8 cellular contexts compared by ENCODE assay signal in genomic region chr3:122680381-122681293, GRCh38. TPM values are rescaled to one million over a fixed set of nuclear protein-coding genes. Genes with fewer than 3 reads are reported as not detected.
DNase-seq lines count a peak whose midpoint lies in the region; ATAC-seq and TF ChIP-seq lines count a peak whose summit lies in the region.

Gene PARP14 (plus strand): TSS chr3:122680839. CDS start chr3:122680884, 45 bp downstream.

- in situ Hi-C loops in G401 (cut with HindIII; ENCODE audit: low sequenced_read_pairs) = no loop called here

- H3K4me3 ChIP-seq in HEK293 (ENCODE audit: low read depth, low read length) = peak within 1 kb of the TSS; percentile 82
- peak within 1 kb of the TSS; percentile 70 to 90 for H3K4me3 ChIP-seq in left lung

- peak within 1 kb of the TSS; percentile 68; the same call in 1 of the 2 replicates for H3K27ac ChIP-seq in HEK293 (ENCODE audit: extremely low read depth, low read depth, low read length)
- peak within 1 kb of the TSS; percentile 96 to 98 for H3K27ac ChIP-seq in left lung

- H3K36me3 Mint-ChIP-seq in dendritic cell treated with granulocyte-macrophage colony-stimulating factor and Interleukin-4, amounts not matched to agents 40 ng/mL and 50 ng/mL, for 4 days (ENCODE audit: low read depth) = peaks cover 34% of the 10 kb centered on the region

- H3K27me3 Mint-ChIP-seq in dendritic cell treated with granulocyte-macrophage colony-stimulating factor and Interleukin-4, amounts not matched to agents 40 ng/mL and 50 ng/mL, for 4 days = no peaks in the 10 kb centered on the region

- no peaks in the 10 kb centered on the region for H3K27me3 ChIP-seq in left lung

- TF ChIP-seq CTCF in HEK293 (tag by site-specific recombination; IDR thresholded peaks at IDR 0.05) (no peak), left lung (IDR thresholded peaks at IDR 0.05) (no peak)

- peak; percentile 19 for DNase-seq in G401 (ENCODE audit: low spot score)
- DNase-seq in NCI-H2196 (lab: John Stamatoyannopoulos, UW; ENCODE audit: unreplicated experiment) = peak; percentile 65
- DNase-seq in activated CD4-positive, alpha-beta T cell treated with anti-CD3 and anti-CD28 coated beads, Interleukin-2, amount 50 U/mL, for 4 hours = peak; percentile 60 to 61
- DNase-seq in left lung = peak; percentile 79 to 90
- DNase-seq in stimulated activated CD4-positive, alpha-beta T cell treated with anti-CD3 and anti-CD28 coated beads, Interleukin-2, amount 100 ng/mL, for 48 hours = peak; percentile 44 to 49
- no peak for DNase-seq in NCI-H1694 (lab: John Stamatoyannopoulos, UW)

- peaks cover 66% of the 10 kb centered on the region for H3K4me1 Mint-ChIP-seq in dendritic cell treated with granulocyte-macrophage colony-stimulating factor and Interleukin-4, amounts not matched to agents 40 ng/mL and 50 ng/mL, for 4 days (ENCODE audit: low read depth)

- H3K9me3 ChIP-seq in HEK293 (ENCODE audit: control insufficient read depth, insufficient read depth, low read depth, low read length) (no peaks in the 10 kb centered on the region), left lung (no peaks in the 10 kb centered on the region)

- no peaks in the 10 kb centered on the region for H3K4me1 ChIP-seq in HEK293 (ENCODE audit: control insufficient read depth, insufficient read depth, low read length)
- peaks cover 13 to 58% of the 10 kb centered on the region in 2 donors for H3K4me1 ChIP-seq in left lung

- peak within 1 kb of the TSS; percentile 94 for H3K4me3 Mint-ChIP-seq in dendritic cell treated with granulocyte-macrophage colony-stimulating factor and Interleukin-4, amounts not matched to agents 40 ng/mL and 50 ng/mL, for 4 days

- intact Hi-C loops in dendritic cell treated with granulocyte-macrophage colony-stimulating factor and Interleukin-4, amounts not matched to agents 40 ng/mL and 50 ng/mL, for 4 days (cut with micrococcal nuclease) = loop anchor here (1.0 to 10.0 kb wide), 3 partner anchors 114 to 168 kb away; partner anchors contain the start of genes DTX3L, HSPBAP1, KPNA1 and PARP9
- intact Hi-C loops in left lung (cut with DNase I) = no loop called here

- H3K27ac Mint-ChIP-seq in dendritic cell treated with granulocyte-macrophage colony-stimulating factor and Interleukin-4, amounts not matched to agents 40 ng/mL and 50 ng/mL, for 4 days = peak within 1 kb of the TSS; percentile 94

- H3K36me3 ChIP-seq in HEK293 (ENCODE audit: control insufficient read depth in 2 of 2, insufficient read depth in 1 of 2, low read length in 2 of 2) = no peaks in the 10 kb centered on the region
- no peaks in the 10 kb centered on the region for H3K36me3 ChIP-seq in left lung

- POLR2A ChIA-PET in HEK293 (lab: Yijun Ruan, JAX) = no interaction called here

- CTCF ChIA-PET in HEK293 (lab: Yijun Ruan, JAX) = interaction anchor here (0.6 to 3.0 kb wide), 5 partner anchors 11 to 239 kb away, joined by 3 to 28 read pairs (median 5); no protein-coding TSS in a partner anchor

- no peaks in the 10 kb centered on the region for H3K9me3 Mint-ChIP-seq in dendritic cell treated with granulocyte-macrophage colony-stimulating factor and Interleukin-4, amounts not matched to agents 40 ng/mL and 50 ng/mL, for 4 days

- peak; percentile 76 for ATAC-seq in left lung

TF ChIP-seq in HEK293, 187 proteins besides CTCF, POLR2A, EP300 and RAD21 (continues in another document):
- TF ChIP-seq ZFP37 (tag by site-specific recombination; IDR thresholded peaks at IDR 0.05) (no peak), IKZF3 (tag by site-specific recombination; IDR thresholded peaks at IDR 0.05) (0 out of 2 replicates have a peak, but pooled peaks have one; percentile 43), ZNF394 (tag by site-specific recombination; IDR thresholded peaks at IDR 0.05; ENCODE audit: borderline replicate concordance) (0 out of 2 replicates have a peak, but pooled peaks have one; percentile 24), ZBTB8A (tag by site-specific recombination; IDR thresholded peaks at IDR 0.05) (0 out of 2 replicates have a peak, but pooled peaks have one; percentile 33), ZBTB10 (tag by site-specific recombination; IDR thresholded peaks at IDR 0.05) (0 out of 2 replicates have a peak, but pooled peaks have one; percentile 37), PRDM10 (tag by site-specific recombination; IDR thresholded peaks at IDR 0.05) (0 out of 2 replicates have a peak, but pooled peaks have one; percentile 8), ZNF324 (tag by site-specific recombination; IDR thresholded peaks at IDR 0.05) (no peak), ZBTB20 (tag by site-specific recombination; IDR thresholded peaks at IDR 0.05) (peak; percentile 77; the same call in 1 of the 2 replicates), ZNF501 (tag by site-specific recombination; IDR thresholded peaks at IDR 0.05) (0 out of 2 replicates have a peak, but pooled peaks have one; percentile 26), ZNF341 (tag by site-specific recombination; IDR thresholded peaks at IDR 0.05; ENCODE audit: low read depth) (peak; percentile 63), ZNF335 (tag by site-specific recombination; conservative IDR thresholded peaks at IDR 0.05) (peak; percentile 81)
- TF ChIP-seq, protein P1, sequence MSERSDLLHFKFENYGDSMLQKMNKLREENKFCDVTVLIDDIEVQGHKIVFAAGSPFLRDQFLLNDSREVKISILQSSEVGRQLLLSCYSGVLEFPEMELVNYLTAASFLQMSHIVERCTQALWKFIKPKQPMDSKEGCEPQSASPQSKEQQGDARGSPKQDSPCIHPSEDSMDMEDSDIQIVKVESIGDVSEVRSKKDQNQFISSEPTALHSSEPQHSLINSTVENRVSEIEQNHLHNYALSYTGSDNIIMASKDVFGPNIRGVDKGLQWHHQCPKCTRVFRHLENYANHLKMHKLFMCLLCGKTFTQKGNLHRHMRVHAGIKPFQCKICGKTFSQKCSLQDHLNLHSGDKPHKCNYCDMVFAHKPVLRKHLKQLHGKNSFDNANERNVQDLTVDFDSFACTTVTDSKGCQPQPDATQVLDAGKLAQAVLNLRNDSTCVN (tag by site-specific recombination; optimal IDR thresholded peaks at IDR 0.05) = peak; percentile 49
- TF ChIP-seq, protein P2, sequence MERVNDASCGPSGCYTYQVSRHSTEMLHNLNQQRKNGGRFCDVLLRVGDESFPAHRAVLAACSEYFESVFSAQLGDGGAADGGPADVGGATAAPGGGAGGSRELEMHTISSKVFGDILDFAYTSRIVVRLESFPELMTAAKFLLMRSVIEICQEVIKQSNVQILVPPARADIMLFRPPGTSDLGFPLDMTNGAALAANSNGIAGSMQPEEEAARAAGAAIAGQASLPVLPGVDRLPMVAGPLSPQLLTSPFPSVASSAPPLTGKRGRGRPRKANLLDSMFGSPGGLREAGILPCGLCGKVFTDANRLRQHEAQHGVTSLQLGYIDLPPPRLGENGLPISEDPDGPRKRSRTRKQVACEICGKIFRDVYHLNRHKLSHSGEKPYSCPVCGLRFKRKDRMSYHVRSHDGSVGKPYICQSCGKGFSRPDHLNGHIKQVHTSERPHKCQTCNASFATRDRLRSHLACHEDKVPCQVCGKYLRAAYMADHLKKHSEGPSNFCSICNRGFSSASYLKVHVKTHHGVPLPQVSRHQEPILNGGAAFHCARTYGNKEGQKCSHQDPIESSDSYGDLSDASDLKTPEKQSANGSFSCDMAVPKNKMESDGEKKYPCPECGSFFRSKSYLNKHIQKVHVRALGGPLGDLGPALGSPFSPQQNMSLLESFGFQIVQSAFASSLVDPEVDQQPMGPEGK (tag by site-specific recombination; IDR thresholded peaks at IDR 0.05) = peak; percentile 15; the same call in 1 of the 2 replicates

RNA-seq across cellular contexts. Expression of gene PARP14, which starts in this region (rescaled TPM):
- 9.7 and 21.2 TPM in 2 replicates for total RNA-seq in G401 (2014; rRNA removed; shearing (Covaris generic))
- 100 to 1,000 TPM; 119 to 138 TPM for total RNA-seq in left lung
